4 cellular contexts compared by ENCODE assay signal in the genomic region with DNA sequence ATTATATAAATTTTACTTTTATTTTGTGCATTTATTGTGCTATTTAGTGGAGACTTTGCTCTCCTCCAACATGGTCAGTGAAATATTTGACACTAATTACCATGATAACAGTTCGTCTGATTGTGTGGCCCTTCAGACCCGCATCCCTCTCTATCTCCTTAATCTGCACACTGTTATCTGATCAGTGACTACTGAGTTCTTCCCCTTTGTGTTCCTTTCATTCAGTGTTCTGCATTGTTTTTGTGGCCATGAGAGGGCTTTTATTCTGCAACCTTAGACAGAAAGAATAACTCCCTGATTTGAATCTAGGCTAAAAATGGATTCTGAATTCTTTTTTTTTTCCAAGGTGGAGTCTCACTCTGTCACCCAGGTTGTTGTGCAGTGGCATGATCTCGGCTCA.
"Had no signal": no experiment of that assay in that cellular context is flagged by ENCODE, and none has a peak within 500 bp of the region (broad histone marks: within the 10 kb centered on the region; RNA-seq: fewer than 3 reads in every experiment).

No MANE protein-coding gene starts in this region.

- H3K27ac Mint-ChIP-seq: GM23338, H9 had no signal

- H2AFZ ChIP-seq: GM23338 had no signal

- DNase-seq: H9, HCEC 1CT, IMR-90 had no signal

- H3K9me3 Mint-ChIP-seq: GM23338, H9 had no signal

- H3K4me3 ChIP-seq: GM23338 had no signal

- H3K4me2 ChIP-seq: GM23338 had no signal

- ATAC-seq: GM23338 had no signal

- H3K4me3 Mint-ChIP-seq: GM23338, H9 had no signal
